1 cellular context compared by ENCODE assay signal in the genomic region with DNA sequence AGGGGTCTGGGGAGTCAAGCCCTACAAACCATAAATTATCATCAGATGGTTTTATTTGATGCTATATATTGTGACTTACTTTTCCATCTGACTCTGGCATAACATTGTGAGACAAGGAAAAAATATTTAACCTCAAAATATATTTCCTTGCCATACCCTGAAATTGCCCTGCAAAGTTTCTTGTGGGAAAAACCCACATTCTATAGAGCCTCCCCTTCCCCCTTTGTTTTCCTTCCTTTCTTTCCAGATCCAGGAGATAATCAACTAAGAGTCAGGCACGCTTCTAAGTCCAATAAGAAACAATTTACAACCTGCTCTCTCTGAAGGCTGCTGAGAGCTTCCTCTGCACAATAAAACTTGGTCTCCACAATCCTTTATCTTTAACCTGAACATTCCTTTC.
TF ChIP-seq lines count a peak whose summit lies in the region.

No MANE protein-coding gene starts in this region.

TF ChIP-seq in endothelial cell of umbilical vein, 7 proteins besides CTCF, POLR2A, EP300 and RAD21:
- TF ChIP-seq FOS (IDR thresholded peaks at IDR 0.05; ENCODE audit: borderline replicate concordance, insufficient read depth, low read length) (no peak), JUN (IDR thresholded peaks at IDR 0.05; ENCODE audit: borderline replicate concordance, insufficient read depth, insufficient read length, low read depth) (no peak), POLR2AphosphoS5 (IDR thresholded peaks at IDR 0.05; ENCODE audit: insufficient read depth, low read depth, low read length) (no peak), GATA2 (IDR thresholded peaks at IDR 0.05; ENCODE audit: insufficient read depth, insufficient read length, low read depth, low read length) (no peak), EZH2 (IDR thresholded peaks at IDR 0.05; ENCODE audit: borderline replicate concordance, low read depth, low read length, severe bottlenecking) (no peak), MYC (IDR thresholded peaks at IDR 0.05; ENCODE audit: low read depth, low read length) (no peak)
- TF ChIP-seq, protein P1, sequence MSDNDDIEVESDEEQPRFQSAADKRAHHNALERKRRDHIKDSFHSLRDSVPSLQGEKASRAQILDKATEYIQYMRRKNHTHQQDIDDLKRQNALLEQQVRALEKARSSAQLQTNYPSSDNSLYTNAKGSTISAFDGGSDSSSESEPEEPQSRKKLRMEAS (IDR thresholded peaks at IDR 0.05; ENCODE audit: insufficient read depth, insufficient read length) = no peak
